Comparison of ENCODE assay signal across 1 cellular context in the genomic region with DNA sequence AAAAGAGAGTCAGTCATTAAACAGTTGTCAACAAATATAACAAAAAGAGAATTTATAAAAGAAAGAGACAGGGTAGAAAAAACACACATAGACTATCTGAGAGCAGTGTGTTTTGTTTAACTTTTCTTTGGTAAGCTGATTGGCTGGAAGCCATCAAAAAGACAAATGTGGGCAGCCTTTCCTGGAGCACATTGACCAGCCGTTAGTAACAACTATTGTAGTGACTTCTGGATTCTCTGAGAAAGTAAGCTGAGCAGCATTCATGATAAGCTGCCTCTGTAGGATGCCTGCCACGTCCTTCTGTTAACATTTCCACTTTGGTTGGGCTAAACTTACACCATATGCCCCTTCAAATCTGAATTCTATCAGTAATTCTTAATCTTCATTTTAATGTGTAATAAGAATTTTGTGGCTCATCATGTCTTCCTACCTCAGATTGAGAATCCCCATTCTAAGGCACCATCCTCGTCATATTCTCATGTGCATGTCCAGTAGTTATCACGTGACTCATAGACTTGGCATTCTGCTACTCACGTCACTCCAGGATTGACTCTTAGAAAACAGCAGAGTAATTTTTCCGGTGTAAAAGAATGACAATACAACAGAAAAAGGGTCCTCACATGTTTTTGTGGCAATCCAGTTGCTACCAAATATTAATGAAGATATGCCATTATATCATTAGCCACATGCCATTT.
TF ChIP-seq lines count a peak whose summit lies in the region.

No MANE protein-coding gene starts in this region.

TF ChIP-seq in HepG2, 621 proteins besides CTCF, POLR2A, EP300 and RAD21:
- TF ChIP-seq, protein P1, sequence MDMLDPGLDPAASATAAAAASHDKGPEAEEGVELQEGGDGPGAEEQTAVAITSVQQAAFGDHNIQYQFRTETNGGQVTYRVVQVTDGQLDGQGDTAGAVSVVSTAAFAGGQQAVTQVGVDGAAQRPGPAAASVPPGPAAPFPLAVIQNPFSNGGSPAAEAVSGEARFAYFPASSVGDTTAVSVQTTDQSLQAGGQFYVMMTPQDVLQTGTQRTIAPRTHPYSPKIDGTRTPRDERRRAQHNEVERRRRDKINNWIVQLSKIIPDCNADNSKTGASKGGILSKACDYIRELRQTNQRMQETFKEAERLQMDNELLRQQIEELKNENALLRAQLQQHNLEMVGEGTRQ (IDR thresholded peaks at IDR 0.05; ENCODE audit: low read depth, low read length): peak; percentile 39; the same call in 1 of the 2 replicates
- TF ChIP-seq, protein P1 (CRISPR knock-in tag; IDR thresholded peaks at IDR 0.05; ENCODE audit: borderline replicate concordance): no peak
- TF ChIP-seq ZNF543 (CRISPR knock-in tag; IDR thresholded peaks at IDR 0.05) (no peak), RAD51 (IDR thresholded peaks at IDR 0.05; ENCODE audit: borderline replicate concordance) (peak; percentile 78), CREB1 (IDR thresholded peaks at IDR 0.05) (peak; percentile 80), CREB1 (CRISPR knock-in tag; IDR thresholded peaks at IDR 0.05) (no peak)
